Comparison of ENCODE assay signal across 8 cellular contexts in the genomic region with DNA sequence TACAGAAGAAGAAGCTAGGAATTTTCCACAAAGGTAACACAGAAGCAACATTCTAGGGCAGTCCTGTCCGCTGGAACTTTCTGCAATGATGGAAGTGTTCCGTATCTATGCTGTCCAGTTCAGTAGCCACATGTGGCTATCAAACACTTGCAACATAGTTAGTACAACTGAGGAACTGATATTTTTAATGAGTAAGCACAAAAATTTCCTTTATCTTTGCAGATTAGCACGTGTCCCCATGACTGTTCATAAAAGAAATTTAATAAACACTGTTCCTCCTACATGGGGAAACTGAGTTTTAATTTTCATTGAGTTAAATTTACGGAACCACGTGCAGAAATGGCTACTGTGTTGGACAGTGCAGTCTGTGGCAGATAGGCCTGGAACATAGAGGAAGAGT.
"Had no signal": no experiment of that assay in that cellular context is flagged by ENCODE, and none has a peak within 500 bp of the region (broad histone marks: within the 10 kb centered on the region; RNA-seq: fewer than 3 reads in every experiment).

No MANE protein-coding gene starts in this region.

- H3K4me3 ChIP-seq: GM12878 had no signal

- DNase-seq: GDM1, GF-D8 had no signal

- FAIRE-seq: G401.6, GM12878, GM12891, GM12892, GM18507, GM19239 had no signal

- ATAC-seq: GM12878 had no signal
